Comparison of ENCODE assay signal across 8 cellular contexts in the genomic region with DNA sequence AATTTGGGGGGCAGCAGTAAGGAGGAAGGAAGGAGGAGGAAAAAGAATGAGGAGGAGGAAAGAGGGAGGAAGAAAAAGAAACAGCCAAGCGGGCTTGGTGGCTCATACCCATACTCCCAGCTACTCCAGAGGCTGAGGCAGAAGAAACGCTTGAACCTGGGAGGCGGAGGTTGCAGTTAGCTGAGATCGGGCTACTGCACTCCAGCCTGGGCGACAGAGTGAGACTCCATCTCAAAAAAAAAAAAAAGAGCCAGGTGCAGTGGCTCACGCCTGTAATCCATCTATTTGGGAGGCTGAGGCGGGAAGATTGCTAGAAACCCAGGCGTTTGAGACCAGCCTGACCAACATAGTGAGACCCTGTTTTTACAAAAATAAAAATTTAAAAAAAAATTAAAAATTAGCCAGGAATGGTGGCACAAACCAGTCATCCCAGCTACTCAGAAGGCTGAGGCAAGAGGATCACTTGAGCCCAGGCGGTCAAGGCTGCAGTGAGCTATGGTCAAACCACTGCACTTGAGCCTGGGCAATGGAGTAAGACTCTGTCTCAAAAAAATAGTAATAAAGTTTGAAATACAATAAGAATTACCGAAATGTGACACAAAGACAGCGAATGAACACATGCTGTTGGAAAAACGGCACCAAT. TPM values are rescaled to one million over a fixed set of nuclear protein-coding genes. Genes with fewer than 3 reads are reported as not detected.
A peak's percentile ranks its signal among the peaks of the same experiment; 100 is the strongest.
DNase-seq lines count a peak whose midpoint lies in the region; ATAC-seq and TF ChIP-seq lines count a peak whose summit lies in the region.

No MANE protein-coding gene starts in this region.

- no peaks in the 10 kb centered on the region for H3K27me3 Mint-ChIP-seq in MCF 10A (ENCODE audit: insufficient read depth, unreplicated experiment)
- no peaks in the 10 kb centered on the region for H3K27me3 Mint-ChIP-seq in naive thymus-derived CD8-positive, alpha-beta T cell

- ATAC-seq in naive thymus-derived CD8-positive, alpha-beta T cell = no peak
- no peak for ATAC-seq in HG03095 (IDR thresholded peaks at IDR 0.05; ENCODE audit: unreplicated experiment)
- no peak for ATAC-seq in GM21786 (IDR thresholded peaks at IDR 0.05; ENCODE audit: unreplicated experiment)

- CTCF ChIA-PET in MCF 10A (lab: Yijun Ruan, JAX) = interaction anchor here (0.6 to 1.0 kb wide), 3 partner anchors 28 to 287 kb away, joined by 3 read pairs; no protein-coding TSS in a partner anchor

- peak overlapping the region; percentile 67 for H3K27ac Mint-ChIP-seq in MCF 10A (ENCODE audit: low read depth, unreplicated experiment)
- peak overlapping the region in 9 of 10 donors; percentile 80 to 98 (median 94) for H3K27ac Mint-ChIP-seq in naive thymus-derived CD8-positive, alpha-beta T cell

- H3K9me3 Mint-ChIP-seq in MCF 10A (ENCODE audit: unreplicated experiment) = no peaks in the 10 kb centered on the region
- H3K9me3 Mint-ChIP-seq in naive thymus-derived CD8-positive, alpha-beta T cell = no peaks in the 10 kb centered on the region

- no TSS peak for BruUV-seq in MCF 10A (replicated peaks; lab: Mats Ljungman, UMichigan)

- H3K4me1 Mint-ChIP-seq in MCF 10A (ENCODE audit: insufficient read depth, unreplicated experiment) = peaks cover 23% of the 10 kb centered on the region
- peaks cover 7 to 13% (median 9%) of the 10 kb centered on the region in 4 donors for H3K4me1 Mint-ChIP-seq in naive thymus-derived CD8-positive, alpha-beta T cell

- POLR2A ChIA-PET in MCF 10A (lab: Yijun Ruan, JAX) = interaction anchor here (0.6 to 2.0 kb wide), 8 partner anchors 11 to 350 kb away, joined by 3 to 17 read pairs (median 4); a partner anchor contains a TSS
- POLR2A ChIA-PET in naive thymus-derived CD8-positive, alpha-beta T cell (lab: Charles Lee) = interaction anchor here (1.4 kb wide), 1 partner anchor 13 kb away, joined by 4 read pairs; no protein-coding TSS in a partner anchor

- intact Hi-C loops in MCF 10A (cut with micrococcal nuclease) = no loop called here

- peak overlapping the region; percentile 92 for H3K4me3 Mint-ChIP-seq in MCF 10A (ENCODE audit: unreplicated experiment)
- H3K4me3 Mint-ChIP-seq in naive thymus-derived CD8-positive, alpha-beta T cell = peak overlapping the region; percentile 77 to 91 (median 86)

- DNase-seq in DMS53 (lab: John Stamatoyannopoulos, UW) (peak; percentile 93), HT-29 (ENCODE audit: low spot score) (peak; percentile 29), MCF 10A (ENCODE audit: unreplicated experiment) (no peak), substantia nigra (lab: John Stamatoyannopoulos, UW) (no peak), midbrain (lab: John Stamatoyannopoulos, UW) (no peak)
- DNase-seq in naive thymus-derived CD8-positive, alpha-beta T cell = no peak

- no peak overlapping the region for H3K27ac ChIP-seq in substantia nigra (ENCODE audit: low read depth, low read length, poor library complexity, severe bottlenecking)

- TF ChIP-seq CTCF in MCF 10A (IDR thresholded peaks at IDR 0.05; ENCODE audit: unreplicated experiment) = no peak

- peaks cover 11% of the 10 kb centered on the region for H3K36me3 Mint-ChIP-seq in MCF 10A (ENCODE audit: insufficient read depth, unreplicated experiment)
- H3K36me3 Mint-ChIP-seq in naive thymus-derived CD8-positive, alpha-beta T cell = no peaks in the 10 kb centered on the region

RNA-seq across cellular contexts. Expression of a gene that starts 14.1 kb away (rescaled TPM):
- 38.0 and 44.2 TPM in 2 replicates for total RNA-seq in HT-29 (2014; rRNA removed; shearing (Covaris generic))
- 27.5 and 39.8 TPM in 2 replicates for total RNA-seq in MCF 10A (2022)
- 10 to 100 TPM; 30.7 to 32.9 TPM for total RNA-seq in naive thymus-derived CD8-positive, alpha-beta T cell
- 10 to 100 TPM; 29.5 to 37.9 (median 36.1) TPM for polyA plus RNA-seq in naive thymus-derived CD8-positive, alpha-beta T cell

RNA-seq across cellular contexts. Expression of a gene that starts 24.9 kb away (rescaled TPM):
- total RNA-seq in HT-29 (2014; rRNA removed; shearing (Covaris generic)) = 173 TPM in 2 replicates
- 53.6 and 56.5 TPM in 2 replicates for total RNA-seq in MCF 10A (2022)
- total RNA-seq in naive thymus-derived CD8-positive, alpha-beta T cell = 10 to 100 TPM; 15.2 to 18.6 TPM
- polyA plus RNA-seq in naive thymus-derived CD8-positive, alpha-beta T cell = 10 to 100 TPM in 1 of 3 donors, 1 to 10 TPM in 2; 5.2 to 13.0 (median 7.6) TPM

Comparison
In these comparisons a context has a peak if more than half of its experiments do, and no peak if none do; other contexts are left out.
1. DNase-seq: peak in DMS53 (single experiment) and HT-29 (single experiment); none in MCF 10A (single experiment), naive thymus-derived CD8-positive, alpha-beta T cell (0 of 10), substantia nigra (0 of 49) and midbrain (single experiment).